ENCODE assay signal across 17 cellular contexts in genomic region chr2:29174937-29175336, GRCh38.
"Had no signal": no experiment of that assay in that cellular context is flagged by ENCODE, and none has a peak within 500 bp of the region (broad histone marks: within the 10 kb centered on the region; RNA-seq: fewer than 3 reads in every experiment).

No MANE protein-coding gene starts in this region.

- H3K36me3 ChIP-seq: cardiac muscle cell, right lobe of liver had no signal

- H3K9me3 ChIP-seq: adrenal gland, lower lobe of right lung, testis, upper lobe of left lung had no signal

- DNase-seq: activated CD4-positive, alpha-beta T cell treated with anti-CD3 and anti-CD28 coated beads, Interleukin-2, amount 50 U/mL, for 48 hours; activated effector memory CD4-positive, alpha-beta T cell treated with anti-CD3 and anti-CD28 coated beads, Interleukin-2, amount 50 U/mL, for 16 hours; activated T-cell treated with anti-CD3 and anti-CD28 coated beads, Interleukin-2, amount 50 U/mL, for 4 hours; adrenal gland; foreskin melanocyte; head of caudate nucleus; immature natural killer cell; lower lobe of right lung; right lobe of liver; stimulated activated CD4-positive, alpha-beta T cell treated with anti-CD3 and anti-CD28 coated beads, Interleukin-4, amount 100 ng/mL, for 4 hours; stimulated activated CD8-positive, alpha-beta memory T cell treated with anti-CD3 and anti-CD28 coated beads, Interleukin-4, amount 100 ng/mL, for 48 hours; testis; upper lobe of left lung had no signal

- H3K27ac ChIP-seq: adrenal gland, cardiac muscle cell, epithelial cell of prostate, lower lobe of right lung, right lobe of liver, testis, upper lobe of left lung, VCaP had no signal

- ATAC-seq: activated T-cell treated with anti-CD3 and anti-CD28 coated beads, Interleukin-2, amount 50 U/mL, for 4 hours; lower lobe of right lung; right lobe of liver had no signal

- H3K4me1 ChIP-seq: adrenal gland, lower lobe of right lung, right lobe of liver, testis, upper lobe of left lung had no signal

- H3K27me3 ChIP-seq: adrenal gland, cardiac muscle cell, right lobe of liver, testis, upper lobe of left lung had no signal

- H3K4me3 ChIP-seq: adrenal gland, cardiac muscle cell, lower lobe of right lung, right lobe of liver, smooth muscle cell, testis, upper lobe of left lung had no signal
